ENCODE assay signal across 8 cellular contexts in genomic region chr1:27542463-27543273, GRCh38. TPM values are rescaled to one million over a fixed set of nuclear protein-coding genes. Genes with fewer than 3 reads are reported as not detected.
DNase-seq lines count a peak whose midpoint lies in the region; ATAC-seq and TF ChIP-seq lines count a peak whose summit lies in the region.

No MANE protein-coding gene starts in this region.

- no peaks in the 10 kb centered on the region for H3K27me3 ChIP-seq in lower lobe of right lung (ENCODE audit: low read depth)
- H3K27me3 ChIP-seq in tibial artery: no peaks in the 10 kb centered on the region
- H3K27me3 ChIP-seq in Karpas-422 (ENCODE audit: low read length): no peaks in the 10 kb centered on the region

- H3K27me3 Mint-ChIP-seq in MCF 10A (ENCODE audit: insufficient read depth, unreplicated experiment): no peaks in the 10 kb centered on the region

- H3K9me3 ChIP-seq in lower lobe of right lung (no peaks in the 10 kb centered on the region), tibial artery (no peaks in the 10 kb centered on the region), Karpas-422 (ENCODE audit: low read length) (no peaks in the 10 kb centered on the region)

- no TSS peak for BruUV-seq in MCF 10A (replicated peaks; lab: Mats Ljungman, UMichigan)

- H3K9ac ChIP-seq in Karpas-422 (ENCODE audit: low read length): no peak overlapping the region

- DNase-seq in Caki2 (ENCODE audit: low read depth) (peak; percentile 98), NCI-H510A (lab: John Stamatoyannopoulos, UW) (peak; percentile 53), MCF 10A (ENCODE audit: unreplicated experiment) (peak; percentile 86), lower lobe of right lung (no peak), tibial artery (peak; percentile 74 to 90), Karpas-422 (no peak), NCI-H187 (lab: John Stamatoyannopoulos, UW) (no peak)

- CTCF ChIA-PET in MCF 10A (lab: Yijun Ruan, JAX): interaction anchor here (0.7 to 3.6 kb wide), 5 partner anchors 13 to 501 kb away, joined by 3 to 36 read pairs (median 3); no protein-coding TSS in a partner anchor

- in situ Hi-C loops in Caki2 (cut with HindIII; ENCODE audit: low pct_unique_long_range_greater_than_20kb, low sequenced_read_pairs): no loop called here

- H3K4me2 ChIP-seq in Karpas-422 (ENCODE audit: low read depth, low read length, poor library complexity, severe bottlenecking): no peak overlapping the region

- POLR2A ChIA-PET in MCF 10A (lab: Yijun Ruan, JAX): interaction anchor here (0.5 to 9.1 kb wide), 18 partner anchors 10 to 896 kb away, joined by 3 to 78 read pairs (median 3); partner anchors contain the start of genes FAM76A and WASF2

- TF ChIP-seq CTCF in MCF 10A (IDR thresholded peaks at IDR 0.05; ENCODE audit: unreplicated experiment): no peak
- TF ChIP-seq CTCF in lower lobe of right lung (IDR thresholded peaks at IDR 0.05): no peak
- TF ChIP-seq CTCF in tibial artery (IDR thresholded peaks at IDR 0.05): no peak

- H3K4me1 Mint-ChIP-seq in MCF 10A (ENCODE audit: insufficient read depth, unreplicated experiment): peaks cover 43% of the 10 kb centered on the region

- intact Hi-C loops in MCF 10A (cut with micrococcal nuclease) (no loop called here), lower lobe of right lung (cut with DNase I) (no loop called here), tibial artery (cut with DNase I; ENCODE audit: low total_unique reads) (no loop called here)

- H2AFZ ChIP-seq in Karpas-422 (ENCODE audit: low read length): no peak overlapping the region

- no peaks in the 10 kb centered on the region for H3K79me2 ChIP-seq in Karpas-422 (ENCODE audit: low read length)

- ATAC-seq in lower lobe of right lung (peak; percentile 80 to 86), HG03378 (IDR thresholded peaks at IDR 0.05; ENCODE audit: unreplicated experiment) (no peak)

- H3K9me3 Mint-ChIP-seq in MCF 10A (ENCODE audit: unreplicated experiment): no peaks in the 10 kb centered on the region

- peak overlapping the region; percentile 87 for H3K27ac Mint-ChIP-seq in MCF 10A (ENCODE audit: low read depth, unreplicated experiment)

- peaks cover 51% of the 10 kb centered on the region for H3K4me1 ChIP-seq in lower lobe of right lung
- peaks cover 0 to 97% (median 86%) of the 10 kb centered on the region in 4 donors for H3K4me1 ChIP-seq in tibial artery
- H3K4me1 ChIP-seq in Karpas-422 (ENCODE audit: low read length): no peaks in the 10 kb centered on the region

- H3K36me3 Mint-ChIP-seq in MCF 10A (ENCODE audit: insufficient read depth, unreplicated experiment): peaks cover 47% of the 10 kb centered on the region

- H3K27ac ChIP-seq in lower lobe of right lung: peak overlapping the region; percentile 72
- peak overlapping the region; percentile 82 for H3K27ac ChIP-seq in tibial artery
- no peak overlapping the region for H3K27ac ChIP-seq in Karpas-422 (ENCODE audit: low read length)

- no peaks in the 10 kb centered on the region for H4K20me1 ChIP-seq in Karpas-422 (ENCODE audit: insufficient read depth, low read depth, low read length)

- H3K4me3 Mint-ChIP-seq in MCF 10A (ENCODE audit: unreplicated experiment): peak overlapping the region; percentile 3

- H3K4me3 ChIP-seq in lower lobe of right lung: no peak overlapping the region
- H3K4me3 ChIP-seq in tibial artery: no peak overlapping the region
- H3K4me3 ChIP-seq in Karpas-422 (ENCODE audit: low read length): no peak overlapping the region

- H3K36me3 ChIP-seq in lower lobe of right lung (peaks cover 19% of the 10 kb centered on the region), tibial artery (peaks cover 6 to 19% (median 8%) of the 10 kb centered on the region in 3 donors), Karpas-422 (ENCODE audit: insufficient read depth, low read length) (no peaks in the 10 kb centered on the region)

- H3K9me2 ChIP-seq in Karpas-422 (replicated peaks; ENCODE audit: insufficient read depth, low read length): no peaks in the 10 kb centered on the region

RNA-seq across cellular contexts. Expression of gene WASF2, which starts 52.7 kb away (rescaled TPM):
- 17.3 and 18.7 TPM in 2 replicates for total RNA-seq in Caki2 (2014; rRNA removed; shearing (Covaris generic); ENCODE audit: low replicate concordance)
- total RNA-seq in MCF 10A (2022) (131 and 154 TPM in 2 replicates), lower lobe of right lung (159 TPM)
- 20.2 and 21.7 TPM in 2 replicates for total RNA-seq in Karpas-422 (2014; rRNA removed; shearing (Covaris generic); ENCODE audit: low replicate concordance)

Comparison
In these comparisons a context has a peak if more than half of its experiments do, and no peak if none do; other contexts are left out.
1. DNase-seq: peak in Caki2 (single experiment), NCI-H510A (single experiment), MCF 10A (single experiment) and tibial artery (2 of 2); none in lower lobe of right lung (single experiment), Karpas-422 (single experiment) and NCI-H187 (0 of 2).